8 cellular contexts compared by ENCODE assay signal in the genomic region with DNA sequence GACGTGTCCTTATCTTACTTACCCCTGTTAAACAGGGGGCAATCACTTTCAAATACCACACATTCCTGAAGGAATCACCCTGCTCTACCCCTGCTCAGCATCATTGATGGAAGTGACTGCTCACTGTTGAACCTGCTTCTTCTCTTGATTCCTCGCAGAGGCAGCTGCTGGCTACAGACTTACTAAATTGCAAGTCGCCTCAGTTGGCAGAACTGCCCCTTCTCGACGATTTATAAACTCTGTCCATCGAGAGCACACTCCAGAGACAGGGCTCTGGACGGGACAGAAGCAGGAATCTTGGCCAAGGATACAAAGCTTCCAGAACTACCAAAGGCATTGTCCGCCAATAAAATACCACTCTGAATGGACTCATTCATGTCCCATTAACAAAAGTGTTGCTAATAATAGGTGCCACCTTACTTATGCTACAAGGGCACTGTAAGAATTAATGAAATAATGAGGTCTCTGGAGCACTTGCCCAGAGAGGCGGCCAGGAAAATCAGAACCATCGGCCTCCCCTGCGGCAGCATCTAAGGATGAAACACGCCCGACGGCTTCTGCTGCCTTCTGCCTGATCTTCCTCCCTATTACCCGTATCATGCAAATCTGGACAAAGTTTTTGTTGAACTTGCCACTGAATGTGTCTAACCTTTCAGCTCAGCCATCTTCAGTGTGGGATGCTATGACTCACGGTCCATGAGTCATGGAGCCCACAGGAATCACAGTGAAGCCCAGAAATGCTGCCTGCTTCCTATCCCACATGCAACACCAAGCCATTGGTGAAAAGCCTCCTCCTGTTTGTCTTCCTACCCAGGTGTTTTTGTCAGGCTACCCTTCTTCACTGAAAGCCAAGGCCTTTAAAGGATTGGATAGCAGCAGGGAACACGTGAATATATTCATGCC.
A peak's percentile ranks its signal among the peaks of the same experiment; 100 is the strongest.
DNase-seq lines count a peak whose midpoint lies in the region; ATAC-seq and TF ChIP-seq lines count a peak whose summit lies in the region.

No MANE protein-coding gene starts in this region.

- peak; percentile 92 for ATAC-seq in omental fat pad (ENCODE audit: low FRiP score)
- no peak for ATAC-seq in HG02884 (IDR thresholded peaks at IDR 0.05; ENCODE audit: unreplicated experiment)

- TF ChIP-seq CTCF in omental fat pad (IDR thresholded peaks at IDR 0.05) (no peak), testis (IDR thresholded peaks at IDR 0.05) (no peak)

- H3K4me3 ChIP-seq in testis, result no peak overlapping the region

- H3K9me3 ChIP-seq in testis, result no peaks in the 10 kb centered on the region

- no peak overlapping the region for H3K27ac ChIP-seq in epithelial cell of prostate
- no peak overlapping the region for H3K27ac ChIP-seq in testis

- H3K27me3 ChIP-seq in testis, result no peaks in the 10 kb centered on the region

- TF ChIP-seq POLR2A in testis (IDR thresholded peaks at IDR 0.05), result no peak

- intact Hi-C loops in testis (cut with DNase I; ENCODE audit: low total_unique reads), result no loop called here

- DNase-seq in ELR (ENCODE audit: low read depth) (peak; percentile 93), RKO (ENCODE audit: low spot score) (peak; percentile 86), epithelial cell of prostate (ENCODE audit: low read depth, low spot score) (peak; percentile 78), omental fat pad (ENCODE audit: low spot score) (peak; percentile 73), ureter (ENCODE audit: low spot score) (peak; percentile 54), putamen (ENCODE audit: low spot score) (no peak), testis (no peak)

- WGBS in testis, 2 donors, result 77 to 82% methylated on average over 17 of the region's 17 CpGs

- H3K4me1 ChIP-seq in testis, result peaks cover 16% of the 10 kb centered on the region

- no peaks in the 10 kb centered on the region for H3K36me3 ChIP-seq in testis (ENCODE audit: low read depth, missing control alignments)

Comparison
In these comparisons a context has a peak if more than half of its experiments do, and no peak if none do; other contexts are left out.
1. DNase-seq: peak in ELR (single experiment), RKO (single experiment), epithelial cell of prostate (single experiment), omental fat pad (single experiment) and ureter (single experiment); none in putamen (single experiment) and testis (single experiment).